In genomic region chr17:64281962-64282752, GRCh38 we compare ENCODE assay signal across 1 cellular context.
TF ChIP-seq lines count a peak whose summit lies in the region.

No MANE protein-coding gene starts in this region.

TF ChIP-seq in HepG2, 621 proteins besides CTCF, POLR2A, EP300 and RAD21 (continued from another document and continues in another):
- TF ChIP-seq ZBTB37 (CRISPR knock-in tag; IDR thresholded peaks at IDR 0.05) (no peak), ZNF510 (CRISPR knock-in tag; IDR thresholded peaks at IDR 0.05; ENCODE audit: low read depth) (no peak), ZNF20 (CRISPR knock-in tag; IDR thresholded peaks at IDR 0.05) (no peak), KDM5B (CRISPR knock-in tag; IDR thresholded peaks at IDR 0.05; ENCODE audit: borderline replicate concordance) (no peak), ZBTB33 (CRISPR knock-in tag; IDR thresholded peaks at IDR 0.05) (no peak), ZNF740 (CRISPR knock-in tag; IDR thresholded peaks at IDR 0.05) (no peak), MED13 (CRISPR knock-in tag; IDR thresholded peaks at IDR 0.05) (no peak), IKZF1 (IDR thresholded peaks at IDR 0.05) (no peak), ZNF709 (CRISPR knock-in tag; IDR thresholded peaks at IDR 0.05) (no peak), TOE1 (CRISPR knock-in tag; IDR thresholded peaks at IDR 0.05) (no peak), BORCS8-MEF2B (CRISPR knock-in tag; IDR thresholded peaks at IDR 0.05) (no peak), DNMT3B (CRISPR knock-in tag; conservative IDR thresholded peaks at IDR 0.05) (no peak), FOXA1 (IDR thresholded peaks at IDR 0.05) (no peak), FOXA1 (CRISPR knock-in tag; IDR thresholded peaks at IDR 0.05) (peak; percentile 66), JDP2 (CRISPR knock-in tag; IDR thresholded peaks at IDR 0.05; ENCODE audit: borderline replicate concordance) (no peak), ZBTB10 (CRISPR knock-in tag; IDR thresholded peaks at IDR 0.05; ENCODE audit: borderline replicate concordance) (no peak), MIER3 (CRISPR knock-in tag; IDR thresholded peaks at IDR 0.05; ENCODE audit: borderline replicate concordance) (no peak), ZNF574 (CRISPR knock-in tag; IDR thresholded peaks at IDR 0.05) (no peak), RBFOX2 (IDR thresholded peaks at IDR 0.05; ENCODE audit: low read depth, low read length) (no peak), ZNF616 (CRISPR knock-in tag; IDR thresholded peaks at IDR 0.05; ENCODE audit: low read depth) (no peak), FOXP1 (IDR thresholded peaks at IDR 0.05) (no peak), FOXP1 (CRISPR knock-in tag; IDR thresholded peaks at IDR 0.05) (no peak), RERE (CRISPR knock-in tag; IDR thresholded peaks at IDR 0.05; ENCODE audit: low read depth) (no peak), ZNF619 (CRISPR knock-in tag; IDR thresholded peaks at IDR 0.05) (no peak), THAP11 (CRISPR knock-in tag; IDR thresholded peaks at IDR 0.05) (no peak), ZNF788 (CRISPR knock-in tag; IDR thresholded peaks at IDR 0.05; ENCODE audit: borderline replicate concordance) (no peak), GMEB2 (CRISPR knock-in tag; IDR thresholded peaks at IDR 0.05; ENCODE audit: low read depth) (no peak), KAT8 (CRISPR knock-in tag; IDR thresholded peaks at IDR 0.05) (no peak; the same call in 1 of the 2 replicates), ARID4A (CRISPR knock-in tag; IDR thresholded peaks at IDR 0.05; ENCODE audit: borderline replicate concordance) (no peak), CBX1 (IDR thresholded peaks at IDR 0.05; ENCODE audit: low read depth) (no peak), ZNF703 (CRISPR knock-in tag; IDR thresholded peaks at IDR 0.05; ENCODE audit: borderline replicate concordance) (no peak), PHB2 (IDR thresholded peaks at IDR 0.05; ENCODE audit: partially characterized antibody) (no peak), RNF219 (CRISPR knock-in tag; IDR thresholded peaks at IDR 0.05) (no peak), SKI (IDR thresholded peaks at IDR 0.05; ENCODE audit: partially characterized antibody) (no peak), ZNF337 (CRISPR knock-in tag; IDR thresholded peaks at IDR 0.05; ENCODE audit: borderline replicate concordance, low read depth) (no peak), NFRKB (IDR thresholded peaks at IDR 0.05) (no peak), ZNF367 (CRISPR knock-in tag; IDR thresholded peaks at IDR 0.05; ENCODE audit: borderline replicate concordance) (no peak), ZNF343 (CRISPR knock-in tag; IDR thresholded peaks at IDR 0.05) (no peak), ZNF720 (CRISPR knock-in tag; IDR thresholded peaks at IDR 0.05) (no peak), KMT2B (CRISPR knock-in tag; IDR thresholded peaks at IDR 0.05) (no peak)
